In the genomic region with DNA sequence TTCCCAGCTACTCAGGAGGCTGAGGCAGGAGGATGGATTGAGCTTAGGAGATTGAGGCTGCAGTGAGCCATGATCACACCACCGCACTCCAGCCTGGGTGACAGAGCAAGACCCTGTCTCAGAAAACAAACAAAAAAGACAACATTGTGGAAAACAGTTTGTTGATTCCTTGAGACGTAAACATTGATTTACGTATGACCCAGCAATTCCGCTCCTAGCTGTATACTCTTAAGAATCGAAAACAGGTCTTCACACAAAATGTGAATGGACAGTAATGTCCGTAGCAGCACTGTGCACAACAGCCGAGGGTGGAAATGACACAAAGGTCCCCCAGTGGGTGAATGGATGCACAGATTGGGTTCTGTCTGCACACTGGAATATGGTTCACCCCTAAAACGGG, we compare ENCODE assay signal across 6 cellular contexts.
"Had no signal": no experiment of that assay in that cellular context is flagged by ENCODE, and none has a peak within 500 bp of the region (broad histone marks: within the 10 kb centered on the region; RNA-seq: fewer than 3 reads in every experiment).

No MANE protein-coding gene starts in this region.

- H3K9me3 Mint-ChIP-seq: GM23338, HFFc6 had no signal

- ATAC-seq: GM23338, K562 had no signal

- H3K4me3 Mint-ChIP-seq: GM23338, H9, HFFc6 had no signal

- DNase-seq: H9, HCEC 1CT, HFFc6, IMR-90 had no signal

- H3K27ac Mint-ChIP-seq: GM23338, HFFc6 had no signal

- H3K4me3 ChIP-seq: GM23338, K562 had no signal

- H3K4me1 Mint-ChIP-seq: GM23338, H9 had no signal
